Comparison of ENCODE assay signal across 13 cellular contexts in genomic region chr4:17310269-17310652, GRCh38.
DNase-seq lines count a peak whose midpoint lies in the region; ATAC-seq and TF ChIP-seq lines count a peak whose summit lies in the region.
"Had no signal": no experiment of that assay in that cellular context is flagged by ENCODE, and none has a peak within 500 bp of the region (broad histone marks: within the 10 kb centered on the region; RNA-seq: fewer than 3 reads in every experiment).

No MANE protein-coding gene starts in this region.

- TF ChIP-seq CTCF in choroid plexus epithelial cell (conservative IDR thresholded peaks at IDR 0.05; ENCODE audit: low read depth, low read length) = no peak

- peak; percentile 71 for ATAC-seq in GM21515 (IDR thresholded peaks at IDR 0.05; ENCODE audit: unreplicated experiment)
- ATAC-seq in HG03442 (IDR thresholded peaks at IDR 0.05; ENCODE audit: unreplicated experiment) = peak; percentile 75

- in situ Hi-C loops in KBM-7 (cut with MboI; ENCODE audit: low pct_unique_long_range_greater_than_20kb, low sequenced_read_pairs) = no loop called here

- DNase-seq in EL = peak; percentile 70
- DNase-seq in choroid plexus epithelial cell (ENCODE audit: low read depth) = peak; percentile 45
- DNase-seq in KBM-7 = no peak
- DNase-seq in stimulated activated CD4-positive, alpha-beta T cell treated with anti-CD3 and anti-CD28 coated beads, Interleukin-4, amount 100 ng/mL, for 4 hours = no peak
- DNase-seq in foreskin melanocyte = no peak
- DNase-seq in HT-29 (ENCODE audit: low spot score) = no peak
- DNase-seq: Calu3; dorsolateral prefrontal cortex; kidney; stimulated activated CD4-positive, alpha-beta T cell treated with anti-CD3 and anti-CD28 coated beads, Interleukin-1b, Interleukin-23, amount 100 ng/mL, for 48 hours; upper lobe of left lung had no signal

- no peak overlapping the region for H3K4me3 ChIP-seq in choroid plexus epithelial cell (ENCODE audit: low read depth, low read length)
- H3K4me3 ChIP-seq: dorsolateral prefrontal cortex, upper lobe of left lung had no signal

Comparison
In these comparisons a context has a peak if more than half of its experiments do, and no peak if none do; other contexts are left out.
1. DNase-seq: peak in EL (single experiment) and choroid plexus epithelial cell (single experiment); none in KBM-7 (single experiment), stimulated activated CD4-positive, alpha-beta T cell treated with anti-CD3 and anti-CD28 coated beads, Interleukin-4, amount 100 ng/mL, for 4 hours (0 of 2), foreskin melanocyte (single experiment) and HT-29 (single experiment).